Comparison of ENCODE assay signal across 8 cellular contexts in the genomic region with DNA sequence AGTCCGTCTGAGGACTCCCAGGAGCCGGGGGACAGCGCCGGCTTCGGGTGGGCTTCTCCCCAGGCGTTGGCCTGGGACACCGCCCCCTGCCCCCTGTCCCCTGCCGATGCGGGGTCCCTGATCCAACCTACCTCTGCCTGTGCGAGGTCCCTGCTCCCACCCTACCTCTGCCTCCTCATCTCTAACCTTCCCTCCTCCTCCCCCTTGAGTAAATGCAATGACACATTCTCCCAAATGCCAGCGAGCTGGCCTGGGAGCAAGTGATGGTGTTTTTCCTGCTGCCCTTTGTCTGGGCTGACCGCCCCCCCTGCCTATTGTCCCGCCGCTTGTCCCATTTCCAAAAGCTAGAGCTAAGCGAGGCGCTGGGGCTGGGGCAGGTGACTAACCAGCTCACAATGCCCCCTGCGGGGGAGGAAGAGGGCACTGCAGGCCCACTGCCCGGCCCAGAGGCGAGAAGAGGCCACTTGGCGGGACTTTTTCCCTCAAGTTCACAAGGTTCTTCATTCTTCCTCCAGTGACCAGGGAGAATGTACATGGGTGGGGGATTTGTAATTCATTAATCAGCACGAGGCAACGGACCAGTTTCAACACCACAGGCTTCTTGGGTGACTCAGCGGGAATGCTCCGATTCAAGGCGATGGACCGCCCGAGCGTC. TPM values are rescaled to one million over a fixed set of nuclear protein-coding genes. Genes with fewer than 3 reads are reported as not detected.
DNase-seq lines count a peak whose midpoint lies in the region; ATAC-seq, FAIRE-seq and TF ChIP-seq lines count a peak whose summit lies in the region.

No MANE protein-coding gene starts in this region.

- peaks cover 33% of the 10 kb centered on the region for H3K4me1 Mint-ChIP-seq in activated naive CD8-positive, alpha-beta T cell treated with anti-CD3 and anti-CD28 coated beads, Interleukin-2, amount 10 ng/mL, durations not matched to agents 7 days and 5 days

- peaks cover 10% of the 10 kb centered on the region; the same call in 1 of the 2 replicates for H4K20me1 ChIP-seq in OCI-LY3 (ENCODE audit: insufficient read depth, low read length)

- peaks cover 18% of the 10 kb centered on the region for H3K27me3 ChIP-seq in OCI-LY3 (ENCODE audit: low read depth, low read length)
- H3K27me3 ChIP-seq in pancreas = no peaks in the 10 kb centered on the region

- intact Hi-C loops in Right ventricle myocardium superior (cut with DNase I) (no loop called here), pancreas (cut with DNase I) (no loop called here)

- H3K9me3 ChIP-seq in OCI-LY3 (ENCODE audit: insufficient read depth, low read length) (no peaks in the 10 kb centered on the region), pancreas (no peaks in the 10 kb centered on the region)

- peaks cover 29% of the 10 kb centered on the region for H3K4me1 ChIP-seq in OCI-LY3 (ENCODE audit: low read length)
- peaks cover 0 to 14% (median 0%) of the 10 kb centered on the region in 3 donors for H3K4me1 ChIP-seq in pancreas

- H3K9ac ChIP-seq in OCI-LY3 (ENCODE audit: low read length) = peak overlapping the region; percentile 97

- H3K27ac ChIP-seq in OCI-LY3 (ENCODE audit: low read length) = peak overlapping the region; percentile 69
- peak overlapping the region; percentile 80 to 95 (median 86) for H3K27ac ChIP-seq in pancreas

- H3K79me2 ChIP-seq in OCI-LY3 (ENCODE audit: low read length) = peaks cover 32% of the 10 kb centered on the region

- 9 to 11% methylated on average over 28 of the region's 28 CpGs for WGBS in pancreas, 2 donors

- no peaks in the 10 kb centered on the region for H3K36me3 Mint-ChIP-seq in activated naive CD8-positive, alpha-beta T cell treated with anti-CD3 and anti-CD28 coated beads, Interleukin-2, amount 10 ng/mL, durations not matched to agents 7 days and 5 days

- peak; percentile 41 for ATAC-seq in activated naive CD8-positive, alpha-beta T cell treated with anti-CD3 and anti-CD28 coated beads, Interleukin-2, amount 10 ng/mL, durations not matched to agents 7 days and 5 days (ENCODE audit: low read depth)
- ATAC-seq in Right ventricle myocardium superior (ENCODE audit: poor library complexity) (peak; percentile 53), pancreas (peak; percentile 66 to 81 (median 79)), GM21723 (IDR thresholded peaks at IDR 0.05; ENCODE audit: unreplicated experiment) (no peak)

- POLR2A ChIA-PET in activated naive CD8-positive, alpha-beta T cell treated with anti-CD3 and anti-CD28 coated beads, Interleukin-2, amount 10 ng/mL, durations not matched to agents 7 days and 5 days (lab: Charles Lee) = interaction anchor here (0.6 to 5.6 kb wide), 8 partner anchors 17 to 1452 kb away, joined by 3 to 42 read pairs (median 4); a partner anchor contains a TSS

- H3K4me3 ChIP-seq in AG10803 (ENCODE audit: low read length) = peak overlapping the region; percentile 73
- peak overlapping the region; percentile 92 for H3K4me3 ChIP-seq in OCI-LY3 (ENCODE audit: low read length)
- peak overlapping the region; percentile 62 to 82 (median 81) for H3K4me3 ChIP-seq in pancreas

- in situ Hi-C loops in GM13977 (cut with MboI; ENCODE audit: low pct_unique_long_range_greater_than_20kb, low sequenced_read_pairs, unreplicated experiment) = no loop called here

- H2AFZ ChIP-seq in OCI-LY3 (ENCODE audit: low read depth, low read length) = peak overlapping the region; percentile 30; the same call in 1 of the 2 replicates

- H3K36me3 ChIP-seq in OCI-LY3 (replicated peaks; ENCODE audit: low read depth, low read length) (no peaks in the 10 kb centered on the region), pancreas (no peaks in the 10 kb centered on the region)

- no peak for FAIRE-seq in pancreas (lab: Jason Lieb, UNC)

- H3K4me3 Mint-ChIP-seq in activated naive CD8-positive, alpha-beta T cell treated with anti-CD3 and anti-CD28 coated beads, Interleukin-2, amount 10 ng/mL, durations not matched to agents 7 days and 5 days = peak overlapping the region; percentile 85

- H3K27me3 Mint-ChIP-seq in activated naive CD8-positive, alpha-beta T cell treated with anti-CD3 and anti-CD28 coated beads, Interleukin-2, amount 10 ng/mL, durations not matched to agents 7 days and 5 days = peaks cover 58% of the 10 kb centered on the region

- H3K9me3 Mint-ChIP-seq in activated naive CD8-positive, alpha-beta T cell treated with anti-CD3 and anti-CD28 coated beads, Interleukin-2, amount 10 ng/mL, durations not matched to agents 7 days and 5 days = no peaks in the 10 kb centered on the region

- DNase-seq in AG10803 (ENCODE audit: low read depth) (peak; percentile 99), GM13977 (ENCODE audit: low spot score) (no peak), Right ventricle myocardium superior (peak; percentile 79), pancreas (peak; percentile 87 to 93 (median 88)), occipital lobe (lab: John Stamatoyannopoulos, UW) (no peak)
- no peak for DNase-seq in activated naive CD8-positive, alpha-beta T cell treated with anti-CD3 and anti-CD28 coated beads, Interleukin-2, amount 10 ng/mL, durations not matched to agents 7 days and 5 days

- peak overlapping the region; percentile 65 for H3K27ac Mint-ChIP-seq in activated naive CD8-positive, alpha-beta T cell treated with anti-CD3 and anti-CD28 coated beads, Interleukin-2, amount 10 ng/mL, durations not matched to agents 7 days and 5 days

- TF ChIP-seq CTCF in AG10803 (conservative IDR thresholded peaks at IDR 0.05; ENCODE audit: low read length) (peak; percentile 38), GM13977 (IDR thresholded peaks at IDR 0.05; ENCODE audit: extremely low read depth, insufficient read depth, missing control alignments) (peak; percentile 44), OCI-LY3 (IDR thresholded peaks at IDR 0.05; ENCODE audit: low read depth, low read length) (peak; percentile 89), pancreas (IDR thresholded peaks at IDR 0.05) (peak in 3 of 4 donors; percentile 29 to 61 (median 58))

- H3K4me2 ChIP-seq in OCI-LY3 (ENCODE audit: low read length) = peak overlapping the region; percentile 99

RNA-seq across cellular contexts. Expression of a gene that starts 0.6 kb away (rescaled TPM):
- total RNA-seq in activated naive CD8-positive, alpha-beta T cell treated with anti-CD3 and anti-CD28 coated beads, Interleukin-2, amount 10 ng/mL, durations not matched to agents 7 days and 5 days = 1 to 10 TPM; 4.3 to 4.7 TPM
- total RNA-seq in Right ventricle myocardium superior (0.27 TPM), pancreas (1 to 10 TPM; 1.3 to 5.0 (median 2.3) TPM), occipital lobe (not detected)
- polyA plus RNA-seq in pancreas = 10 to 100 TPM in 1 of 2 donors, 1 to 10 TPM in 1; 9.4 to 11.2 TPM

RNA-seq across cellular contexts. Expression of a gene that starts 17.7 kb away (rescaled TPM):
- total RNA-seq in activated naive CD8-positive, alpha-beta T cell treated with anti-CD3 and anti-CD28 coated beads, Interleukin-2, amount 10 ng/mL, durations not matched to agents 7 days and 5 days = 10 to 100 TPM; 65.3 to 67.1 TPM
- total RNA-seq in Right ventricle myocardium superior = 5.7 TPM
- total RNA-seq in pancreas = 10 to 100 TPM in 5 of 6 donors, 1 to 10 TPM in 1; 9.4 to 18.0 (median 12.8) TPM
- polyA plus RNA-seq in pancreas = 10 to 100 TPM; 39.8 to 45.2 TPM
- total RNA-seq in occipital lobe = 14.0 TPM

RNA-seq across cellular contexts. Expression of a gene that starts 20.7 kb away (rescaled TPM):
- total RNA-seq in activated naive CD8-positive, alpha-beta T cell treated with anti-CD3 and anti-CD28 coated beads, Interleukin-2, amount 10 ng/mL, durations not matched to agents 7 days and 5 days = 10 to 100 TPM; 73.2 to 78.2 TPM
- total RNA-seq in Right ventricle myocardium superior (39.9 TPM), pancreas (10 to 100 TPM; 35.0 to 50.8 (median 43.4) TPM), occipital lobe (3.6 TPM)
- 10 to 100 TPM; 80.6 to 99.3 TPM for polyA plus RNA-seq in pancreas

RNA-seq across cellular contexts. Expression of a gene that starts 27.6 kb away (rescaled TPM):
- 100 to 1,000 TPM; 290 to 311 TPM for total RNA-seq in activated naive CD8-positive, alpha-beta T cell treated with anti-CD3 and anti-CD28 coated beads, Interleukin-2, amount 10 ng/mL, durations not matched to agents 7 days and 5 days
- total RNA-seq in Right ventricle myocardium superior (103 TPM), pancreas (10 to 100 TPM; 49.0 to 72.8 (median 62.9) TPM), occipital lobe (53.5 TPM)
- polyA plus RNA-seq in pancreas = 10 to 100 TPM; 57.7 to 68.5 TPM

RNA-seq across cellular contexts. Expression of a gene that starts 29.8 kb away (rescaled TPM):
- total RNA-seq in activated naive CD8-positive, alpha-beta T cell treated with anti-CD3 and anti-CD28 coated beads, Interleukin-2, amount 10 ng/mL, durations not matched to agents 7 days and 5 days = 100 to 1,000 TPM; 359 to 367 TPM
- total RNA-seq in Right ventricle myocardium superior (1.00 TPM), pancreas (1 to 10 TPM in 4 of 6 donors, under 1 TPM in 2; 0.05 to 2.9 (median 1.1) TPM), occipital lobe (0.16 TPM)
- polyA plus RNA-seq in pancreas = 1 to 10 TPM; 1.5 to 2.5 TPM

Comparison
In these comparisons a context has a peak if more than half of its experiments do, and no peak if none do; other contexts are left out.
1. DNase-seq: peak in AG10803 (single experiment), Right ventricle myocardium superior (single experiment) and pancreas (6 of 6); none in GM13977 (single experiment), activated naive CD8-positive, alpha-beta T cell treated with anti-CD3 and anti-CD28 coated beads, Interleukin-2, amount 10 ng/mL, durations not matched to agents 7 days and 5 days (single experiment) and occipital lobe (single experiment).
2. CTCF ChIP-seq: peak in every context shown above with its lines; median percentile 89 in OCI-LY3; 58 in pancreas; 44 in GM13977; 38 in AG10803.
3. Peak in every context shown above with its lines, with median percentiles within 50 percentile points of each other: H3K4me3 ChIP-seq.